Comparison of ENCODE assay signal across 10 cellular contexts in the genomic region with DNA sequence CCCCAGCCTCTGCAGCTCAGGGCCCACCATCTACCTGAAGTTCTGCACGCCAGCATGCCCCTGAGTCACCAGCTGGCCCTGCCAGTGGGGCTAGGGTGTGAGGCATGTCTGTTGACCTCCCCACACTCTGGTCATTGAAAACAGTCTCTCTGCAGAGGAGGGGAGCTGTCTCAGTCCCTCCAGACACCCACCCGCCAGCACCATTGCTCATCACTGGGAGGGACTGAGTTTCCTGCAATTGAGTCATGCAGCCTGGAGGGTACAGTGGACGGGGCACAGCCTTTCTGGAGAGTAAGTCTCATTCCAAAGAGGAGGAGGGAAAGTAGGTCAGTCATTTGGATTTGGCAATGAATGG. TPM values are rescaled to one million over a fixed set of nuclear protein-coding genes. Genes with fewer than 3 reads are reported as not detected.
A peak's percentile ranks its signal among the peaks of the same experiment; 100 is the strongest.
DNase-seq lines count a peak whose midpoint lies in the region; ATAC-seq and TF ChIP-seq lines count a peak whose summit lies in the region.
"Had no signal": no experiment of that assay in that cellular context is flagged by ENCODE, and none has a peak within 500 bp of the region (broad histone marks: within the 10 kb centered on the region; RNA-seq: fewer than 3 reads in every experiment).

No MANE protein-coding gene starts in this region.

- ATAC-seq in left cardiac atrium = peak in 1 of 2 donors; percentile 79
- ATAC-seq: activated naive CD4-positive, alpha-beta T cell treated with anti-CD3 and anti-CD28 coated beads, Interleukin-2, amount 50 U/mL, for 72 hours had no signal

- DNase-seq in left cardiac atrium = peak; percentile 26
- no peak for DNase-seq in right atrium auricular region (ENCODE audit: low spot score)
- DNase-seq in amniotic stem cell (lab: John Stamatoyannopoulos, UW) = peak; percentile 85
- DNase-seq in kidney epithelial cell (ENCODE audit: low read depth) = peak; percentile 41
- no peak for DNase-seq in activated T-cell treated with anti-CD3 and anti-CD28 coated beads, Interleukin-2, amount 50 U/mL, for 48 hours
- DNase-seq in COLO829 (ENCODE audit: low spot score) = no peak
- no peak for DNase-seq in GF-D8 (lab: John Stamatoyannopoulos, UW)
- DNase-seq in ecto neural progenitor cell (ENCODE audit: low spot score) = no peak
- DNase-seq: glutamatergic neuron had no signal

- H3K9me3 ChIP-seq in right atrium auricular region = no peaks in the 10 kb centered on the region

- TF ChIP-seq CTCF in right atrium auricular region (IDR thresholded peaks at IDR 0.05) = no peak
- no peak for TF ChIP-seq CTCF in kidney epithelial cell (IDR thresholded peaks at IDR 0.05; ENCODE audit: insufficient read depth, low read length, poor library complexity, severe bottlenecking)

- H3K27me3 ChIP-seq in right atrium auricular region (no peaks in the 10 kb centered on the region), kidney epithelial cell (ENCODE audit: control insufficient read depth, insufficient read depth, low read length) (no peaks in the 10 kb centered on the region)

- no peaks in the 10 kb centered on the region for H3K36me3 ChIP-seq in right atrium auricular region
- no peaks in the 10 kb centered on the region for H3K36me3 ChIP-seq in kidney epithelial cell (ENCODE audit: control insufficient read depth, insufficient read depth, low read length)

- H3K4me3 ChIP-seq in right atrium auricular region = no peak overlapping the region
- H3K4me3 ChIP-seq in kidney epithelial cell (ENCODE audit: low read depth, low read length) = no peak overlapping the region

- intact Hi-C loops in left cardiac atrium (cut with DNase I) = no loop called here

- no peak overlapping the region for H3K27ac ChIP-seq in right atrium auricular region

- no peaks in the 10 kb centered on the region for H3K4me1 ChIP-seq in right atrium auricular region

RNA-seq across cellular contexts. Expression of a gene that starts 16.8 kb away (rescaled TPM):
- total RNA-seq in left cardiac atrium (10 to 100 TPM; 29.8 to 35.2 TPM), right atrium auricular region (10 to 100 TPM; 10.9 to 22.0 TPM), kidney epithelial cell (87.7 and 92.6 TPM in 2 replicates)

Comparison
In these comparisons a context has a peak if more than half of its experiments do, and no peak if none do; other contexts are left out.
1. DNase-seq: peak in left cardiac atrium (single experiment), amniotic stem cell (single experiment) and kidney epithelial cell (single experiment); none in right atrium auricular region (single experiment), activated T-cell treated with anti-CD3 and anti-CD28 coated beads, Interleukin-2, amount 50 U/mL, for 48 hours (0 of 2), COLO829 (single experiment), GF-D8 (single experiment) and ecto neural progenitor cell (single experiment).